ENCODE assay signal across 7 cellular contexts in the genomic region with DNA sequence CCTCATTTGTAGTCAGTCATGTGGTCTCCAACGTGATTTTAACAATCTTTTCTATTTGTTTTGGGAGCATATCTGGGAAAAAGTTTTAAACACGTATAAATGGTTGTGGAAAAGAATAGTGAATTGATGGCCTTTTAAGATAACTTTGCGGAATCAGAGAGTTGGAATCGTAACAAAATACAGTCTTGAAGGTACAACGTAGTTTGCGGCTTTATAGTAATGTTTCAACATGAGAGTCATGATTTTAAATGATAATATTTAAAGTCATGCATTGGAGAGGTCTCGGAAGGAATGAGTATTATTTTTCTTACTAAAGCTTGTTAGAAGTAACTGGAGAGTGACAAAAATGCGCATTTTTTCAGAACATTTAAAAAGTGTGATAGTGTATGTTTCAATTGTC. TPM values are rescaled to one million over a fixed set of nuclear protein-coding genes. Genes with fewer than 3 reads are reported as not detected.
DNase-seq lines count a peak whose midpoint lies in the region; ATAC-seq lines count a peak whose summit lies in the region.

No MANE protein-coding gene starts in this region.

- ATAC-seq in activated T-helper 17 cell treated with anti-CD3 and anti-CD28 coated beads, Interleukin-2, amount 50 U/mL, for 72 hours (replicated peaks) = no peak
- ATAC-seq in stimulated activated naive CD8-positive, alpha-beta T cell treated with anti-CD3 and anti-CD28 coated beads, Interleukin-15, amount 100 ng/mL, for 72 hours = no peak
- ATAC-seq in GM18517 (IDR thresholded peaks at IDR 0.05; ENCODE audit: unreplicated experiment) = no peak
- no peak for ATAC-seq in GM21737 (IDR thresholded peaks at IDR 0.05; ENCODE audit: unreplicated experiment)

- H3K27me3 Mint-ChIP-seq in activated T-helper 17 cell treated with anti-CD3 and anti-CD28 coated beads, Interleukin-2, amount 50 U/mL, for 72 hours = no peaks in the 10 kb centered on the region
- H3K27me3 Mint-ChIP-seq in stimulated activated naive CD8-positive, alpha-beta T cell treated with anti-CD3 and anti-CD28 coated beads, Interleukin-15, amount 100 ng/mL, for 72 hours = no peaks in the 10 kb centered on the region

- H3K9ac ChIP-seq in HUES48 (ENCODE audit: low read depth, low read length) (peak overlapping the region; percentile 87), iPS-15b (ENCODE audit: low read depth, low read length) (peak overlapping the region; percentile 93)

- H3K27me3 ChIP-seq in HUES48 (ENCODE audit: control insufficient read depth, insufficient read depth, low read length) (no peaks in the 10 kb centered on the region), iPS-15b (ENCODE audit: control insufficient read depth, insufficient read depth, low read length) (no peaks in the 10 kb centered on the region)

- H3K4me1 ChIP-seq in HUES48 (ENCODE audit: control insufficient read depth, insufficient read depth, low read length) = peaks cover 38% of the 10 kb centered on the region
- peaks cover 4% of the 10 kb centered on the region for H3K4me1 ChIP-seq in iPS-15b (ENCODE audit: control insufficient read depth, insufficient read depth, low read length)

- peaks cover 62% of the 10 kb centered on the region for H3K36me3 Mint-ChIP-seq in activated T-helper 17 cell treated with anti-CD3 and anti-CD28 coated beads, Interleukin-2, amount 50 U/mL, for 72 hours (ENCODE audit: low read depth)

- H3K36me3 ChIP-seq in HUES48 (ENCODE audit: control insufficient read depth, insufficient read depth, low read length) (peaks cover 26% of the 10 kb centered on the region), iPS-15b (ENCODE audit: control insufficient read depth, insufficient read depth, low read length) (no peaks in the 10 kb centered on the region)

- H3K27ac Mint-ChIP-seq in activated T-helper 17 cell treated with anti-CD3 and anti-CD28 coated beads, Interleukin-2, amount 50 U/mL, for 72 hours = peak overlapping the region; percentile 98
- peak overlapping the region; percentile 99 to 100 for H3K27ac Mint-ChIP-seq in stimulated activated naive CD8-positive, alpha-beta T cell treated with anti-CD3 and anti-CD28 coated beads, Interleukin-15, amount 100 ng/mL, for 72 hours

- peak overlapping the region; percentile 88 for H3K27ac ChIP-seq in HUES48 (ENCODE audit: low read depth, low read length)

- H3K4me3 ChIP-seq in HUES48 (ENCODE audit: low read depth, low read length) (peak overlapping the region; percentile 99), iPS-15b (ENCODE audit: low read depth, low read length) (peak overlapping the region; percentile 85)

- peaks cover 28% of the 10 kb centered on the region for H3K4me1 Mint-ChIP-seq in activated T-helper 17 cell treated with anti-CD3 and anti-CD28 coated beads, Interleukin-2, amount 50 U/mL, for 72 hours
- peaks cover 58% of the 10 kb centered on the region for H3K4me1 Mint-ChIP-seq in stimulated activated naive CD8-positive, alpha-beta T cell treated with anti-CD3 and anti-CD28 coated beads, Interleukin-15, amount 100 ng/mL, for 72 hours

- H3K9me3 ChIP-seq in HUES48 (ENCODE audit: control insufficient read depth, insufficient read depth, low read length) = no peaks in the 10 kb centered on the region
- no peaks in the 10 kb centered on the region for H3K9me3 ChIP-seq in iPS-15b (ENCODE audit: control insufficient read depth, insufficient read depth, low read length)

- peak overlapping the region; percentile 97 for H3K4me3 Mint-ChIP-seq in activated T-helper 17 cell treated with anti-CD3 and anti-CD28 coated beads, Interleukin-2, amount 50 U/mL, for 72 hours
- peak overlapping the region; percentile 99 for H3K4me3 Mint-ChIP-seq in stimulated activated naive CD8-positive, alpha-beta T cell treated with anti-CD3 and anti-CD28 coated beads, Interleukin-15, amount 100 ng/mL, for 72 hours

- no peaks in the 10 kb centered on the region for H3K9me3 Mint-ChIP-seq in activated T-helper 17 cell treated with anti-CD3 and anti-CD28 coated beads, Interleukin-2, amount 50 U/mL, for 72 hours
- H3K9me3 Mint-ChIP-seq in stimulated activated naive CD8-positive, alpha-beta T cell treated with anti-CD3 and anti-CD28 coated beads, Interleukin-15, amount 100 ng/mL, for 72 hours = no peaks in the 10 kb centered on the region

- no peak for DNase-seq in stimulated activated naive CD8-positive, alpha-beta T cell treated with anti-CD3 and anti-CD28 coated beads, Interleukin-15, amount 100 ng/mL, for 72 hours
- DNase-seq in effector CD8-positive, alpha-beta T cell (lab: John Stamatoyannopoulos, UW) = no peak

RNA-seq across cellular contexts. Expression of a gene that starts 1.6 kb away (rescaled TPM):
- 10 to 100 TPM; 65.6 to 82.9 TPM for total RNA-seq in activated T-helper 17 cell treated with anti-CD3 and anti-CD28 coated beads, Interleukin-2, amount 50 U/mL, for 72 hours
